ENCODE assay signal across 1 cellular context in the genomic region with DNA sequence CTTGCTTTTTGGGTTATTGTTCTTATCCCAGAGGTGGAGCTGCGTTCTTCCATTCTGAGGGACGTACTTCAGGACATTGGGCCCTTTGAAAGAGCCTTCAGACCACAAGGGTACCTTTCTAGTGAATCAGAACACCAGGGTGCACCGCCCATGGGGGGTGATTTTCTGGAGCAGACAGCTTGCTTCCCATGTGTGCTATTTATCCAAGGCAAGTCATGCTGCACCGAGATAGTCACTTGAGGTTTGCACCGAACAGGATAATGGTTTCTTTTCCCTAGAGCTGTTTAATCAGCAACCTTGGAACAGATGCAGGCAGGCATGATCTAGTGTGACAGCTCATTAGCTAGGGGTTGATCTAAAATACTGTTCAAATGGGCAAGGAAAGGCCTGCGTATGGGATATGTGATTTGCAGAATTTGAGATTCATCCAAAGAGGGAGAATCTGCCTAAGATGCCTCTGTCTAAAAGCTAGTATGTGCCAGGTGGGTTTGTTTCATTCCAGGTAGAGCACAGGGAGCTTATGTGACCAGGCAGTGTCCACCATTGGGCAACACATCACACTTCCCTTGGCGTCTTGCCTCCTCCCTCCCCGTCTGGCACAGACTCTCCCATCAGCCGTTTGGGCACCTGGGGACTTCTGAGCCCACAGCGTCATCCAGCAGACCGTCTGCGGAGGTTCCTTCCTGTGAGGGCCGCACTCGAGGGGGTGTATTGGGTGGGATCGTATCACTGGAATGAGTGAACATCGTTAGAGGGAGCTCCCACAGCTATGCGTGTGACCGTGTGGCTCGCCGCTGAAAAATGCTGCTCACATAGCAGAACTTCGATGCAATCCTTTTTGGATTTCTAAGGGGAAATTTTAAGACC.
TF ChIP-seq lines count a peak whose summit lies in the region.

No MANE protein-coding gene starts in this region.

TF ChIP-seq in endothelial cell of umbilical vein, 7 proteins besides CTCF, POLR2A, EP300 and RAD21:
- TF ChIP-seq JUN (IDR thresholded peaks at IDR 0.05; ENCODE audit: borderline replicate concordance, insufficient read depth, insufficient read length, low read depth) = no peak
- TF ChIP-seq, protein P1, sequence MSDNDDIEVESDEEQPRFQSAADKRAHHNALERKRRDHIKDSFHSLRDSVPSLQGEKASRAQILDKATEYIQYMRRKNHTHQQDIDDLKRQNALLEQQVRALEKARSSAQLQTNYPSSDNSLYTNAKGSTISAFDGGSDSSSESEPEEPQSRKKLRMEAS (IDR thresholded peaks at IDR 0.05; ENCODE audit: insufficient read depth, insufficient read length) = no peak
- TF ChIP-seq POLR2AphosphoS5 (IDR thresholded peaks at IDR 0.05; ENCODE audit: insufficient read depth, low read depth, low read length) = no peak
- no peak for TF ChIP-seq GATA2 (IDR thresholded peaks at IDR 0.05; ENCODE audit: insufficient read depth, insufficient read length, low read depth, low read length)
- no peak for TF ChIP-seq FOS (IDR thresholded peaks at IDR 0.05; ENCODE audit: borderline replicate concordance, insufficient read depth, low read length)
- no peak for TF ChIP-seq MYC (IDR thresholded peaks at IDR 0.05; ENCODE audit: low read depth, low read length)
- no peak for TF ChIP-seq EZH2 (IDR thresholded peaks at IDR 0.05; ENCODE audit: borderline replicate concordance, low read depth, low read length, severe bottlenecking)
